13 cellular contexts compared by ENCODE assay signal in the genomic region with DNA sequence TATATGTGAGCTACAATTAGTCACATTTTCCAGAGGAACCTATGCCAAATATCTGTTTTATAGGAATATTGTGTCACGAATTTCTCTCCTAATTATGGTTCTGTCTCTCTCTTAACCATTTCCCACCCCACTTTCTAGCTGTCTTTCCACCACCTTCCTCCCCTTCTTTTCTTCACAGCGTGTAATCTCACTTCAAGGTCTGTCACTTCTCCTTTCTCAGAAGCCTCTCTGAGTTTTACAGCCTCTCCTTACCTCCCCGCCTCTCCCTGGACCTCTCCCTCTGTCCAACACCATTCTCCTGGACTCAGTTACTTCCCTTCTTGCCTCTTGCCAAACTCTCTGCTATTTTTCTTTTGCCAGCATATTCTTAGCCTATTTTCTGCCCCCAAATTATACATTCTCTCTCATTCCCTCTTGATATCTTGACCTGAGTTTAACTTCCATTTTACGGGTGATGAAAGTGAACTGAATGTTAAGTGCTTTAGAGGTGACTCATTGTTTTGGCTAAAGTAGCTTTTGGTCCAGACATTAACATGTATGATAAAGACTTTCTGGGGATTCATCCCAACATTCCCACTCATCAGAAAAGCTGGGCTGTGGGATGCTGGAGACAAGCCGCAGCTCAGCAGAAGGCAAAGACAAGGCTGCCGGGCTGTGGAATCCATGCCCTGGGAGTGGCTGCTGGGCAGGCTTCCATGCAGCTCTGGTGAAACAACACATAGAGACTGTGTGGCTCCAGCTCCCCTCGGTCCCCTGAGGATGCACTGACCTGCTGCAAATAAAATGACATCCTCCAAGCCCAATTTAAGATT.
DNase-seq lines count a peak whose midpoint lies in the region; ATAC-seq and TF ChIP-seq lines count a peak whose summit lies in the region.
"Had no signal": no experiment of that assay in that cellular context is flagged by ENCODE, and none has a peak within 500 bp of the region (broad histone marks: within the 10 kb centered on the region; RNA-seq: fewer than 3 reads in every experiment).

No MANE protein-coding gene starts in this region.

- ATAC-seq in heart right ventricle: peak in 5 of 8 donors; percentile 34 to 52 (median 46)
- ATAC-seq in HG02571 (IDR thresholded peaks at IDR 0.05; ENCODE audit: unreplicated experiment): no peak
- no peak for ATAC-seq in activated naive CD4-positive, alpha-beta T cell treated with anti-CD3 and anti-CD28 coated beads, Interleukin-2, amount 50 U/mL, for 72 hours

- H3K18ac ChIP-seq in H9 (ENCODE audit: insufficient read length, low read depth, low read length): no peak overlapping the region

- H3K79me1 ChIP-seq in H9 (ENCODE audit: insufficient read depth, low read depth, low read length, poor library complexity, severe bottlenecking): no peaks in the 10 kb centered on the region

- H2AK5ac ChIP-seq in H9 (ENCODE audit: insufficient read length, low read length): no peak overlapping the region

- DNase-seq in H9 (peak; percentile 19), WERI-Rb-1 (no peak), heart right ventricle (peak; percentile 8 to 20), smooth muscle cell (lab: John Stamatoyannopoulos, UW; ENCODE audit: unreplicated experiment) (no peak), 8988T (no peak)
- no peak for DNase-seq in activated CD4-positive, alpha-beta T cell treated with anti-CD3 and anti-CD28 coated beads for 48 hours
- no peak for DNase-seq in activated naive CD4-positive, alpha-beta T cell treated with anti-CD3 and anti-CD28 coated beads, Interleukin-2, amount 50 U/mL, for 72 hours (ENCODE audit: low spot score in 2 of 2)
- DNase-seq: activated effector memory CD4-positive, alpha-beta T cell treated with anti-CD3 and anti-CD28 coated beads, Interleukin-2, amount 50 U/mL, for 16 hours; DMS79; NCI-H1092; NK-92 treated with Interleukin-12 subunit alpha and Interleukin-12 subunit beta, amount 100 ng/mL, for 24 hours; retina had no signal

- H3K79me2 ChIP-seq in H9 (ENCODE audit: insufficient read depth, low read length): no peaks in the 10 kb centered on the region
- H3K79me2 ChIP-seq in smooth muscle cell (ENCODE audit: low read depth): no peaks in the 10 kb centered on the region

- no peak overlapping the region for H2BK20ac ChIP-seq in H9 (ENCODE audit: low read depth, low read length, poor library complexity, severe bottlenecking)

- H3K4me3 Mint-ChIP-seq in H9: no peak overlapping the region

- no peak overlapping the region for H4K5ac ChIP-seq in H9 (ENCODE audit: insufficient read length, low read depth, low read length)

- H3K36me3 Mint-ChIP-seq in H9 (ENCODE audit: insufficient read depth in 1 of 3, low read depth in 3 of 3): no peaks in the 10 kb centered on the region
- no peaks in the 10 kb centered on the region for H3K36me3 Mint-ChIP-seq in activated naive CD4-positive, alpha-beta T cell treated with anti-CD3 and anti-CD28 coated beads, Interleukin-2, amount 50 U/mL, for 72 hours

- H3K23ac ChIP-seq in H9 (ENCODE audit: insufficient read length, low read depth, low read length): no peak overlapping the region

- H3K4me1 Mint-ChIP-seq in H9: peaks cover 0 to 4% of the 10 kb centered on the region in 2 experiments; a peak in 3 of 4 replicates

- H4K20me1 ChIP-seq in H9 (ENCODE audit: control insufficient read depth, insufficient read depth, insufficient read length) (no peaks in the 10 kb centered on the region), smooth muscle cell (ENCODE audit: low read depth) (no peaks in the 10 kb centered on the region)

- H2BK120ac ChIP-seq in H9 (ENCODE audit: low read depth, low read length, poor library complexity, severe bottlenecking): no peak overlapping the region

- H2AFZ ChIP-seq in H9 (ENCODE audit: low read length): no peak overlapping the region
- H2AFZ ChIP-seq in smooth muscle cell (ENCODE audit: low read depth): peak overlapping the region; percentile 30

- H3K4me2 ChIP-seq in H9 (ENCODE audit: insufficient read depth, insufficient read length, low read length): no peak overlapping the region
- H3K4me2 ChIP-seq in smooth muscle cell: peak overlapping the region; percentile 19

- no peak overlapping the region for H3K27ac Mint-ChIP-seq in H9
- H3K27ac Mint-ChIP-seq in activated naive CD4-positive, alpha-beta T cell treated with anti-CD3 and anti-CD28 coated beads, Interleukin-2, amount 50 U/mL, for 72 hours: no peak overlapping the region

- no peak overlapping the region for H4K91ac ChIP-seq in H9 (ENCODE audit: insufficient read length, low read depth, low read length)

- no peaks in the 10 kb centered on the region for H3K23me2 ChIP-seq in H9 (ENCODE audit: insufficient read length, low read depth, low read length, poor library complexity, severe bottlenecking)

- H3K56ac ChIP-seq in H9 (ENCODE audit: insufficient read length, low read depth, low read length): no peak overlapping the region

- H2BK12ac ChIP-seq in H9 (ENCODE audit: insufficient read length, low read depth, low read length): no peak overlapping the region

- WGBS in H9 (ENCODE audit: extremely low coverage, insufficient read length, low lambda C conversion rate): no CpG with 5 or more reads among the region's 7 CpGs
- WGBS in heart right ventricle, 2 donors: 36 to 40% methylated on average over 7 of the region's 7 CpGs
- WGBS in smooth muscle cell (ENCODE audit: low lambda C conversion rate): 38% methylated on average over 7 of the region's 7 CpGs

- no peak overlapping the region for H4K8ac ChIP-seq in H9 (replicated peaks; ENCODE audit: insufficient read length, low read depth, low read length)

- no peaks in the 10 kb centered on the region for H3K27me3 ChIP-seq in H9 (ENCODE audit: insufficient read depth, low read length)
- no peaks in the 10 kb centered on the region for H3K27me3 ChIP-seq in WERI-Rb-1 (ENCODE audit: insufficient read depth, low read depth, severe bottlenecking)
- H3K27me3 ChIP-seq in heart right ventricle: peaks cover 0 to 5% (median 0%) of the 10 kb centered on the region in 7 donors
- no peaks in the 10 kb centered on the region for H3K27me3 ChIP-seq in smooth muscle cell (ENCODE audit: low read depth)

- no peak overlapping the region for H3T11ph ChIP-seq in H9 (ENCODE audit: low read length)

- no peak overlapping the region for H3K9ac ChIP-seq in H9 (ENCODE audit: extremely low read depth, insufficient read length, low read length)
- H3K9ac ChIP-seq in smooth muscle cell (ENCODE audit: low read depth): no peak overlapping the region

- no peak for TF ChIP-seq CTCF in H9 (conservative IDR thresholded peaks at IDR 0.05)
- TF ChIP-seq CTCF in WERI-Rb-1 (IDR thresholded peaks at IDR 0.05; ENCODE audit: low read depth, low read length): no peak
- TF ChIP-seq CTCF in heart right ventricle (IDR thresholded peaks at IDR 0.05): no peak
- no peak for TF ChIP-seq CTCF in smooth muscle cell (IDR thresholded peaks at IDR 0.05; ENCODE audit: borderline replicate concordance, insufficient read depth, poor library complexity, severe bottlenecking)

- H3K4me3 ChIP-seq in WERI-Rb-1 (ENCODE audit: low read depth, low read length) (no peak overlapping the region), heart right ventricle (no peak overlapping the region), smooth muscle cell (no peak overlapping the region)

- no peak overlapping the region for H2BK5ac ChIP-seq in H9 (ENCODE audit: insufficient read length, low read length)

- peaks cover 4% of the 10 kb centered on the region; the same call in 1 of the 2 replicates for H3K27me3 Mint-ChIP-seq in H9 (ENCODE audit: low read depth)

- no peaks in the 10 kb centered on the region for H3K36me3 ChIP-seq in WERI-Rb-1
- no peaks in the 10 kb centered on the region for H3K36me3 ChIP-seq in heart right ventricle
- no peaks in the 10 kb centered on the region for H3K36me3 ChIP-seq in smooth muscle cell (ENCODE audit: low read depth)

- H3K27ac ChIP-seq in H9 (ENCODE audit: insufficient read length, low read depth, low read length): no peak overlapping the region
- H3K27ac ChIP-seq in WERI-Rb-1: peak overlapping the region; percentile 71
- H3K27ac ChIP-seq in heart right ventricle: no peak overlapping the region
- peak overlapping the region; percentile 78 for H3K27ac ChIP-seq in smooth muscle cell (ENCODE audit: low read depth)

- H3F3A ChIP-seq in smooth muscle cell (ENCODE audit: low read depth): peaks cover 7% of the 10 kb centered on the region

- H3K9me3 ChIP-seq in H9 (ENCODE audit: control insufficient read depth, low read depth, low read length): no peaks in the 10 kb centered on the region
- H3K9me3 ChIP-seq in WERI-Rb-1 (ENCODE audit: severe bottlenecking): no peaks in the 10 kb centered on the region
- H3K9me3 ChIP-seq in heart right ventricle: no peaks in the 10 kb centered on the region
- no peaks in the 10 kb centered on the region for H3K9me3 ChIP-seq in smooth muscle cell (replicated peaks; ENCODE audit: low read depth)

- no peak overlapping the region for H3K14ac ChIP-seq in H9 (ENCODE audit: insufficient read depth, low read length)

- no peaks in the 10 kb centered on the region for H3K4me1 ChIP-seq in H9 (ENCODE audit: insufficient read depth, low read length)
- peaks cover 0 to 10% (median 0%) of the 10 kb centered on the region in 9 donors for H3K4me1 ChIP-seq in heart right ventricle
- no peaks in the 10 kb centered on the region for H3K4me1 ChIP-seq in smooth muscle cell (ENCODE audit: low read depth)

- H3K4ac ChIP-seq in H9 (ENCODE audit: low read depth, low read length): no peak overlapping the region

- no peak overlapping the region for H2BK15ac ChIP-seq in H9 (ENCODE audit: low read depth, low read length)

- H3K9me3 Mint-ChIP-seq in H9: no peaks in the 10 kb centered on the region
- H3K9me3 Mint-ChIP-seq in activated naive CD4-positive, alpha-beta T cell treated with anti-CD3 and anti-CD28 coated beads, Interleukin-2, amount 50 U/mL, for 72 hours: no peaks in the 10 kb centered on the region

- intact Hi-C loops in heart right ventricle (cut with DNase I): no loop called here

Comparison
In these comparisons a context has a peak if more than half of its experiments do, and no peak if none do; other contexts are left out.
1. DNase-seq: peak in H9 (single experiment) and heart right ventricle (2 of 2); none in WERI-Rb-1 (single experiment), smooth muscle cell (single experiment), 8988T (single experiment), activated CD4-positive, alpha-beta T cell treated with anti-CD3 and anti-CD28 coated beads for 48 hours (single experiment) and activated naive CD4-positive, alpha-beta T cell treated with anti-CD3 and anti-CD28 coated beads, Interleukin-2, amount 50 U/mL, for 72 hours (0 of 2).
2. H3K27ac ChIP-seq: peak in WERI-Rb-1 (single experiment) and smooth muscle cell (single experiment); none in H9 (single experiment) and heart right ventricle (0 of 10).
3. ATAC-seq: peak in heart right ventricle (5 of 8); none in HG02571 (single experiment) and activated naive CD4-positive, alpha-beta T cell treated with anti-CD3 and anti-CD28 coated beads, Interleukin-2, amount 50 U/mL, for 72 hours (0 of 2).